In genomic region chr11:11574373-11574772, GRCh38 we compare ENCODE assay signal across 23 cellular contexts.
"Had no signal": no experiment of that assay in that cellular context is flagged by ENCODE, and none has a peak within 500 bp of the region (broad histone marks: within the 10 kb centered on the region; RNA-seq: fewer than 3 reads in every experiment).

No MANE protein-coding gene starts in this region.

- H3K27me3 ChIP-seq: colonic mucosa, esophagus muscularis mucosa, gastrocnemius medialis, suprapubic skin, thyroid gland, upper lobe of left lung, uterus had no signal

- H3K4me3 ChIP-seq: colonic mucosa, esophagus muscularis mucosa, gastrocnemius medialis, left ventricle myocardium inferior, lower lobe of right lung, psoas muscle, suprapubic skin, thyroid gland, upper lobe of left lung, uterus had no signal

- ATAC-seq: gastrocnemius medialis; left cardiac atrium; lower lobe of right lung; psoas muscle; stimulated activated effector memory CD8-positive, alpha-beta T cell treated with anti-CD3 and anti-CD28 coated beads, Interleukin-12 subunit alpha, Interleukin-12 subunit beta, amount 100 ng/mL, for 72 hours; stimulated activated naive CD8-positive, alpha-beta T cell treated with anti-CD3 and anti-CD28 coated beads, Interleukin-15, Interleukin-2, amounts not matched to agents 100 U/mL and 50 U/mL, for 24 hours had no signal

- H3K27ac ChIP-seq: colonic mucosa, epithelial cell of prostate, gastrocnemius medialis, left ventricle myocardium inferior, lower lobe of right lung, psoas muscle, suprapubic skin, thyroid gland, upper lobe of left lung had no signal

- H3K36me3 ChIP-seq: colonic mucosa, esophagus muscularis mucosa, gastrocnemius medialis, left ventricle myocardium inferior, suprapubic skin, thyroid gland, upper lobe of left lung, uterus had no signal

- H3K9me3 ChIP-seq: colonic mucosa, esophagus muscularis mucosa, gastrocnemius medialis, left ventricle myocardium inferior, lower lobe of right lung, psoas muscle, suprapubic skin, thyroid gland, upper lobe of left lung, uterus had no signal

- DNase-seq: colonic mucosa; effector CD8-positive, alpha-beta T cell; gastrocnemius medialis; immature natural killer cell; kidney; left cardiac atrium; left ventricle myocardium inferior; lower lobe of right lung; naive B cell; nephron progenitor cell; psoas muscle; retina; small intestine; stimulated activated CD4-positive, alpha-beta T cell treated with anti-CD3 and anti-CD28 coated beads, Interleukin-4, amount 100 ng/mL, for 1 hour; stimulated activated CD8-positive, alpha-beta memory T cell treated with anti-CD3 and anti-CD28 coated beads, Interleukin-4, amount 100 ng/mL, for 48 hours; stimulated activated naive CD8-positive, alpha-beta T cell treated with anti-CD3 and anti-CD28 coated beads, Interleukin-15, Interleukin-2, amounts not matched to agents 100 U/mL and 50 U/mL, for 24 hours; thyroid gland; upper lobe of left lung; uterus had no signal

- H3K4me1 ChIP-seq: colonic mucosa, uterus had no signal
